In genomic region chr10:84805149-84805548, GRCh38 we compare ENCODE assay signal across 7 cellular contexts.
"Had no signal": no experiment of that assay in that cellular context is flagged by ENCODE, and none has a peak within 500 bp of the region (broad histone marks: within the 10 kb centered on the region; RNA-seq: fewer than 3 reads in every experiment).

No MANE protein-coding gene starts in this region.

- H3K4me1 Mint-ChIP-seq: IgD-negative memory B cell had no signal

- H3K27ac Mint-ChIP-seq: IgD-negative memory B cell had no signal

- H3K4me3 ChIP-seq: K562 had no signal

- DNase-seq: IMR-90, KBM-7, KG1 had no signal

- H3K27ac ChIP-seq: HL-60 had no signal

- H3K27me3 Mint-ChIP-seq: IgD-negative memory B cell had no signal

- ATAC-seq: K562 had no signal

- H3K4me3 Mint-ChIP-seq: IgD-negative memory B cell had no signal

- H3K36me3 Mint-ChIP-seq: IgD-negative memory B cell had no signal

- FAIRE-seq: HTR-8/SVneo, K562 had no signal
